Comparison of ENCODE assay signal across 24 cellular contexts in genomic region chr18:2169656-2170055, GRCh38.
A peak's percentile ranks its signal among the peaks of the same experiment; 100 is the strongest.
DNase-seq lines count a peak whose midpoint lies in the region; ATAC-seq and TF ChIP-seq lines count a peak whose summit lies in the region.
"Had no signal": no experiment of that assay in that cellular context is flagged by ENCODE, and none has a peak within 500 bp of the region (broad histone marks: within the 10 kb centered on the region; RNA-seq: fewer than 3 reads in every experiment).

No MANE protein-coding gene starts in this region.

- no peaks in the 10 kb centered on the region for H3K9me3 Mint-ChIP-seq in progenitor cell of endocrine pancreas (ENCODE audit: low read depth)
- H3K9me3 Mint-ChIP-seq: CD4-positive, alpha-beta T cell had no signal

- H3K27ac Mint-ChIP-seq in progenitor cell of endocrine pancreas, result no peak overlapping the region
- H3K27ac Mint-ChIP-seq: CD4-positive, alpha-beta T cell; H9 had no signal

- H3K27me3 Mint-ChIP-seq in progenitor cell of endocrine pancreas, result peaks cover 3% of the 10 kb centered on the region

- TF ChIP-seq CTCF in epithelial cell of esophagus (IDR thresholded peaks at IDR 0.05; ENCODE audit: insufficient read depth, low read depth, low read length, missing control alignments) (no peak), progenitor cell of endocrine pancreas (IDR thresholded peaks at IDR 0.05; ENCODE audit: unreplicated experiment) (no peak)

- H3K4me3 ChIP-seq in MG63 (no peak overlapping the region), epithelial cell of esophagus (ENCODE audit: low read length) (no peak overlapping the region)
- H3K4me3 ChIP-seq: GM12878, GM23248 had no signal

- no peaks in the 10 kb centered on the region for H3K36me3 Mint-ChIP-seq in progenitor cell of endocrine pancreas (ENCODE audit: insufficient read depth)

- H3K4me3 Mint-ChIP-seq in progenitor cell of endocrine pancreas (ENCODE audit: low read depth), result no peak overlapping the region
- H3K4me3 Mint-ChIP-seq: CD4-positive, alpha-beta T cell; H9 had no signal

- no peaks in the 10 kb centered on the region for H3K36me3 ChIP-seq in MG63

- DNase-seq in EH (ENCODE audit: low read depth), result peak; percentile 40
- DNase-seq in MG63, result peak; percentile 4
- peak; percentile 51 for DNase-seq in epithelial cell of esophagus (ENCODE audit: low read depth)
- peak; percentile 50 for DNase-seq in renal cortical epithelial cell (ENCODE audit: low read depth)
- no peak for DNase-seq in progenitor cell of endocrine pancreas (ENCODE audit: low spot score, unreplicated experiment)
- DNase-seq in DMS79 treated with DMSO at 0.1 percent for 48 hours (lab: John Stamatoyannopoulos, UW), result no peak
- no peak for DNase-seq in stimulated activated CD4-positive, alpha-beta T cell treated with anti-CD3 and anti-CD28 coated beads, Interleukin-4, amount 100 ng/mL, for 1 hour
- DNase-seq: 8988T; CD4-positive, alpha-beta T cell; GDM1; GM23248; H9; MV-4-11; NCI-H1105; NCI-H1436 treated with DMSO at 0.1 percent for 48 hours; NCI-H1930; NCI-H446; NCI-H524 treated with DMSO at 0.1 percent for 48 hours; NCI-H82; NK-92 treated with Interleukin-12 subunit alpha and Interleukin-12 subunit beta, amount 100 ng/mL, for 24 hours; Right ventricle myocardium superior; RPMI8226 had no signal

- no peaks in the 10 kb centered on the region for H3K27me3 ChIP-seq in MG63

- ATAC-seq in HG03280 (IDR thresholded peaks at IDR 0.05; ENCODE audit: unreplicated experiment), result no peak
- ATAC-seq: GM12878 had no signal

- no peaks in the 10 kb centered on the region for H3K9me3 ChIP-seq in MG63

- H3K4me1 Mint-ChIP-seq in progenitor cell of endocrine pancreas (ENCODE audit: low read depth), result peaks cover 5% of the 10 kb centered on the region

Comparison
In these comparisons a context has a peak if more than half of its experiments do, and no peak if none do; other contexts are left out.
1. DNase-seq: peak in EH (single experiment), MG63 (single experiment), epithelial cell of esophagus (single experiment) and renal cortical epithelial cell (single experiment); none in progenitor cell of endocrine pancreas (single experiment), DMS79 treated with DMSO at 0.1 percent for 48 hours (single experiment) and stimulated activated CD4-positive, alpha-beta T cell treated with anti-CD3 and anti-CD28 coated beads, Interleukin-4, amount 100 ng/mL, for 1 hour (single experiment).